In the genomic region with DNA sequence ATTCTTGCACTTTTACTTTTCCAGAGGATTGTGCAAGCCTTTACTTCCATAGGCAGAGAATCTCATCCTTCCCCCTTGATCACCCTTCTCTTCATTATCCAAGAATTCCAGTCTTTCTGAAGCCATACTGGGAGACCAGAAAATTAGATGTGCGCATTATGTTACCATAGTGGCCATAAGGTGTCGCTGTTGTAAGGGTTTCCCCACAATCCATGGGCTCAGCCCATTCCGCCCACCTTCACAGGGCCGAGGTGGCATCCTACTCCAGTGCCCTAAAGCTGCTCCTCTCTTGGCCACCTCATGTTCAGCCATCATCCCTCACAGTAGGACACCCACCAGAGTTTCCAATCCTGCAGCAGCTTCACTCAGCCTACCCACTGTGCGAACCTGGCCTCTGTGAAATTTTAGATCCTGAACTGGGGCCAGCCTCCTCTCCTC, we compare ENCODE assay signal across 9 cellular contexts. TPM values are rescaled to one million over a fixed set of nuclear protein-coding genes. Genes with fewer than 3 reads are reported as not detected.
DNase-seq lines count a peak whose midpoint lies in the region; ATAC-seq and TF ChIP-seq lines count a peak whose summit lies in the region.
"Had no signal": no experiment of that assay in that cellular context is flagged by ENCODE, and none has a peak within 500 bp of the region (broad histone marks: within the 10 kb centered on the region; RNA-seq: fewer than 3 reads in every experiment).

No MANE protein-coding gene starts in this region.

- intact Hi-C loops in IMR-90 (cut with micrococcal nuclease) (loop anchor here (1.0 to 2.0 kb wide), 3 partner anchors 69 to 274 kb away; no protein-coding TSS in a partner anchor), psoas muscle (cut with DNase I) (loop anchor here (2.0 to 10.0 kb wide), 3 partner anchors 69 to 275 kb away; no protein-coding TSS in a partner anchor)
- intact Hi-C loops in activated CD4-positive, alpha-beta T cell treated with anti-CD3 and anti-CD28 coated beads, Interleukin-2, amount 10 ng/mL, durations not matched to agents 24 days and 14 days (cut with micrococcal nuclease): loop anchor here (2.0 kb wide), 2 partner anchors 67 to 275 kb away; no protein-coding TSS in a partner anchor

- no peak overlapping the region for H2AK5ac ChIP-seq in IMR-90 (ENCODE audit: low read depth, low read length)

- ATAC-seq in IMR-90 (ENCODE audit: low read depth) (peak; percentile 28), psoas muscle (peak; percentile 30 to 54 (median 50)), HG02678 (IDR thresholded peaks at IDR 0.05; ENCODE audit: unreplicated experiment) (no peak), HG03342 (IDR thresholded peaks at IDR 0.05; ENCODE audit: unreplicated experiment) (no peak)

- H3K9ac ChIP-seq in IMR-90 (ENCODE audit: low read depth, low read length): no peak overlapping the region

- peaks cover 17% of the 10 kb centered on the region for H3K4me1 Mint-ChIP-seq in activated CD4-positive, alpha-beta T cell treated with anti-CD3 and anti-CD28 coated beads, Interleukin-2, amount 10 ng/mL, durations not matched to agents 24 days and 14 days

- H3K27ac Mint-ChIP-seq in activated CD4-positive, alpha-beta T cell treated with anti-CD3 and anti-CD28 coated beads, Interleukin-2, amount 10 ng/mL, durations not matched to agents 24 days and 14 days: peak overlapping the region; percentile 22

- POLR2A ChIA-PET in IMR-90 (lab: Charles Lee; ENCODE audit: unreplicated experiment): no interaction called here

- no peak overlapping the region for H3K4me2 ChIP-seq in IMR-90 (ENCODE audit: low read depth, low read length)

- peaks cover 39 to 89% of the 10 kb centered on the region in 2 experiments for H3K79me1 ChIP-seq in IMR-90 (ENCODE audit: low read depth in 1 of 2, low read length in 2 of 2)

- H3K18ac ChIP-seq in IMR-90 (ENCODE audit: low read depth, low read length): no peak overlapping the region

- H3K36me3 ChIP-seq in IMR-90 (ENCODE audit: control insufficient read depth, insufficient read depth, low read length) (peaks cover 57% of the 10 kb centered on the region), psoas muscle (ENCODE audit: insufficient read depth in 1 of 2, low read depth in 1 of 2) (peaks cover 0 to 88% of the 10 kb centered on the region in 2 donors)

- H3K27ac ChIP-seq in IMR-90 (ENCODE audit: insufficient read depth, low read length) (no peak overlapping the region), psoas muscle (no peak overlapping the region)

- no peak overlapping the region for H2BK20ac ChIP-seq in IMR-90 (ENCODE audit: low read depth, low read length)

- H4K91ac ChIP-seq in IMR-90 (ENCODE audit: insufficient read depth, low read depth, low read length): no peak overlapping the region

- in situ Hi-C loops in IMR-90 (cut with MboI; ENCODE audit: low sequenced_read_pairs): loop anchor here (5.0 kb wide), 1 partner anchor 272 kb away; no protein-coding TSS in a partner anchor

- H2AK9ac ChIP-seq in IMR-90 (replicated peaks; ENCODE audit: low read depth, low read length, poor library complexity): no peak overlapping the region

- no peak overlapping the region for H3K4me3 Mint-ChIP-seq in activated CD4-positive, alpha-beta T cell treated with anti-CD3 and anti-CD28 coated beads, Interleukin-2, amount 10 ng/mL, durations not matched to agents 24 days and 14 days

- H3K4me1 ChIP-seq in IMR-90 (ENCODE audit: control insufficient read depth, insufficient read depth, low read length) (peaks cover 15% of the 10 kb centered on the region), psoas muscle (peaks cover 14% of the 10 kb centered on the region)

- peak overlapping the region; percentile 9 for H2AFZ ChIP-seq in IMR-90 (replicated peaks; ENCODE audit: low read length, poor library complexity)

- dilution Hi-C loops in IMR-90 (cut with HindIII; ENCODE audit: low sequenced_read_pairs, unreplicated experiment): no loop called here

- H3K23ac ChIP-seq in IMR-90 (ENCODE audit: low read depth, low read length): no peak overlapping the region

- TF ChIP-seq POLR2A in IMR-90 (IDR thresholded peaks at IDR 0.05; ENCODE audit: low read depth, low read length): no peak

- H4K8ac ChIP-seq in IMR-90 (ENCODE audit: low read depth in 2 of 2, low read length in 2 of 2): 0 out of 4 replicates have a peak overlapping the region, but pooled peaks of 1 of the 2 experiments have one; percentile 13

- H3K9me3 Mint-ChIP-seq in activated CD4-positive, alpha-beta T cell treated with anti-CD3 and anti-CD28 coated beads, Interleukin-2, amount 10 ng/mL, durations not matched to agents 24 days and 14 days: no peaks in the 10 kb centered on the region

- H3K9me3 ChIP-seq in IMR-90 (ENCODE audit: control insufficient read depth, insufficient read depth, low read length) (no peaks in the 10 kb centered on the region), psoas muscle (no peaks in the 10 kb centered on the region)

- TF ChIP-seq RAD21 in IMR-90 (IDR thresholded peaks at IDR 0.05; ENCODE audit: low read length): peak; percentile 69

- no peaks in the 10 kb centered on the region for H3K27me3 ChIP-seq in IMR-90 (ENCODE audit: control insufficient read depth, insufficient read depth, low read length)
- H3K27me3 ChIP-seq in psoas muscle (ENCODE audit: insufficient read depth in 3 of 3, low read length in 2 of 3): no peaks in the 10 kb centered on the region

- no peak overlapping the region for H3K4me3 ChIP-seq in IMR-90 (ENCODE audit: insufficient read depth, low read depth, low read length)
- no peak overlapping the region for H3K4me3 ChIP-seq in psoas muscle
- H3K4me3 ChIP-seq: skin epidermis had no signal

- peak; percentile 48 for DNase-seq in EL
- DNase-seq in IMR-90: peak; percentile 45
- DNase-seq in activated CD4-positive, alpha-beta T cell treated with anti-CD3 and anti-CD28 coated beads, Interleukin-2, amount 10 ng/mL, durations not matched to agents 24 days and 14 days: peak; percentile 77
- DNase-seq in germinal center (ENCODE audit: low spot score): peak; percentile 57
- no peak for DNase-seq in psoas muscle
- no peak for DNase-seq in NCI-H446 treated with DMSO at 0.1 percent for 48 hours (lab: John Stamatoyannopoulos, UW)

- peaks cover 52% of the 10 kb centered on the region for H3K36me3 Mint-ChIP-seq in activated CD4-positive, alpha-beta T cell treated with anti-CD3 and anti-CD28 coated beads, Interleukin-2, amount 10 ng/mL, durations not matched to agents 24 days and 14 days (ENCODE audit: low read depth)

- BruUV-seq in IMR-90 (replicated peaks; lab: Mats Ljungman, UMichigan): no TSS peak

- peaks cover 82% of the 10 kb centered on the region for H4K20me1 ChIP-seq in IMR-90 (ENCODE audit: insufficient read depth, low read length)

- no peak overlapping the region for H3K56ac ChIP-seq in IMR-90 (ENCODE audit: extremely low read depth, insufficient read depth, low read length)

- H2BK120ac ChIP-seq in IMR-90 (ENCODE audit: low read depth, low read length): no peak overlapping the region

- no peaks in the 10 kb centered on the region for H3K27me3 Mint-ChIP-seq in activated CD4-positive, alpha-beta T cell treated with anti-CD3 and anti-CD28 coated beads, Interleukin-2, amount 10 ng/mL, durations not matched to agents 24 days and 14 days

- H2BK5ac ChIP-seq in IMR-90 (ENCODE audit: low read depth, low read length, poor library complexity, severe bottlenecking): no peak overlapping the region

- WGBS in IMR-90 (ENCODE audit: extremely low coverage in 2 of 2, insufficient read length in 1 of 2), 2 experiments: 100% methylated on average over 1 of the region's 5 CpGs; no CpG with 5 or more reads in 1 of the 2 experiments
- 54 to 59% (median 59%) methylated on average over 5 of the region's 5 CpGs for WGBS in psoas muscle, 3 donors

- CTCF ChIA-PET in IMR-90 (lab: Yijun Ruan, JAX): interaction anchor here (1.2 kb wide), 1 partner anchor 97 kb away, joined by 4 read pairs; no protein-coding TSS in a partner anchor

- H3K14ac ChIP-seq in IMR-90 (replicated peaks; ENCODE audit: low read depth, low read length): no peak overlapping the region

- TF ChIP-seq CTCF in IMR-90 (conservative IDR thresholded peaks at IDR 0.05; ENCODE audit: low read depth, low read length) (peak; percentile 70), psoas muscle (IDR thresholded peaks at IDR 0.05) (peak; percentile 58)

- H3K9me1 ChIP-seq in IMR-90 (ENCODE audit: insufficient read depth, low read length): peaks cover 18% of the 10 kb centered on the region

- no peak overlapping the region for H2BK15ac ChIP-seq in IMR-90 (ENCODE audit: low read depth, low read length)

- H3K4ac ChIP-seq in IMR-90 (ENCODE audit: low read depth, low read length): no peak overlapping the region

- no peak overlapping the region for H4K5ac ChIP-seq in IMR-90 (ENCODE audit: low read depth, low read length)

TF ChIP-seq in IMR-90, 13 proteins besides CTCF, POLR2A, EP300 and RAD21 (continues in another document):
- TF ChIP-seq MAFK (IDR thresholded peaks at IDR 0.05; ENCODE audit: low read depth, low read length): no peak
- no peak for TF ChIP-seq CEBPB (IDR thresholded peaks at IDR 0.05; ENCODE audit: low read depth, low read length)
- TF ChIP-seq, protein P1, sequence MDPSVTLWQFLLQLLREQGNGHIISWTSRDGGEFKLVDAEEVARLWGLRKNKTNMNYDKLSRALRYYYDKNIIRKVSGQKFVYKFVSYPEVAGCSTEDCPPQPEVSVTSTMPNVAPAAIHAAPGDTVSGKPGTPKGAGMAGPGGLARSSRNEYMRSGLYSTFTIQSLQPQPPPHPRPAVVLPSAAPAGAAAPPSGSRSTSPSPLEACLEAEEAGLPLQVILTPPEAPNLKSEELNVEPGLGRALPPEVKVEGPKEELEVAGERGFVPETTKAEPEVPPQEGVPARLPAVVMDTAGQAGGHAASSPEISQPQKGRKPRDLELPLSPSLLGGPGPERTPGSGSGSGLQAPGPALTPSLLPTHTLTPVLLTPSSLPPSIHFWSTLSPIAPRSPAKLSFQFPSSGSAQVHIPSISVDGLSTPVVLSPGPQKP (IDR thresholded peaks at IDR 0.05; ENCODE audit: borderline replicate concordance, low read depth, low read length): no peak
- no peak for TF ChIP-seq RFX5 (IDR thresholded peaks at IDR 0.05; ENCODE audit: low read depth, low read length)

RNA-seq across cellular contexts. Expression of a gene that starts 35.0 kb away (rescaled TPM):
- total RNA-seq in IMR-90 (2012; rRNA removed) (5.6 and 11.7 TPM in 2 replicates), psoas muscle (10 to 100 TPM; 16.0 to 38.1 (median 28.0) TPM)
- polyA plus RNA-seq in IMR-90 (2012; rRNA removed) (13.9 and 18.4 TPM in 2 replicates), psoas muscle (10 to 100 TPM; 27.3 to 52.6 (median 29.7) TPM)
- polyA plus RNA-seq in IMR-90 (2012; cell fraction: cytosol; rRNA removed): 7.8 and 8.4 TPM in 2 replicates
- 8.4 and 13.5 TPM in 2 replicates for polyA plus RNA-seq in IMR-90 (2012; cell fraction: nucleus; rRNA removed; ENCODE audit: low replicate concordance)
- total RNA-seq in activated CD4-positive, alpha-beta T cell treated with anti-CD3 and anti-CD28 coated beads, Interleukin-2, amount 10 ng/mL, durations not matched to agents 24 days and 14 days: 40.5 and 43.9 TPM in 2 replicates

RNA-seq across cellular contexts. Expression of a gene that starts 37.1 kb away (rescaled TPM):
- total RNA-seq in IMR-90 (2012; rRNA removed) (217 and 485 TPM in 2 replicates), psoas muscle (100 to 1,000 TPM; 262 to 357 (median 341) TPM)
- polyA plus RNA-seq in IMR-90 (2012; rRNA removed) (354 and 392 TPM in 2 replicates), psoas muscle (100 to 1,000 TPM; 288 to 679 (median 327) TPM)
- polyA plus RNA-seq in IMR-90 (2012; cell fraction: cytosol; rRNA removed): 33.6 and 79.5 TPM in 2 replicates
- polyA plus RNA-seq in IMR-90 (2012; cell fraction: nucleus; rRNA removed; ENCODE audit: low replicate concordance): 6.7 and 91.3 TPM in 2 replicates
- total RNA-seq in activated CD4-positive, alpha-beta T cell treated with anti-CD3 and anti-CD28 coated beads, Interleukin-2, amount 10 ng/mL, durations not matched to agents 24 days and 14 days: 280 and 289 TPM in 2 replicates

Comparison
In these comparisons a context has a peak if more than half of its experiments do, and no peak if none do; other contexts are left out.
1. DNase-seq: peak in EL (single experiment), IMR-90 (single experiment), activated CD4-positive, alpha-beta T cell treated with anti-CD3 and anti-CD28 coated beads, Interleukin-2, amount 10 ng/mL, durations not matched to agents 24 days and 14 days (single experiment) and germinal center (single experiment); none in psoas muscle (0 of 2) and NCI-H446 treated with DMSO at 0.1 percent for 48 hours (single experiment).
2. ATAC-seq: peak in IMR-90 (single experiment) and psoas muscle (4 of 4); none in HG02678 (single experiment) and HG03342 (single experiment).